16 cellular contexts compared by ENCODE assay signal in the genomic region with DNA sequence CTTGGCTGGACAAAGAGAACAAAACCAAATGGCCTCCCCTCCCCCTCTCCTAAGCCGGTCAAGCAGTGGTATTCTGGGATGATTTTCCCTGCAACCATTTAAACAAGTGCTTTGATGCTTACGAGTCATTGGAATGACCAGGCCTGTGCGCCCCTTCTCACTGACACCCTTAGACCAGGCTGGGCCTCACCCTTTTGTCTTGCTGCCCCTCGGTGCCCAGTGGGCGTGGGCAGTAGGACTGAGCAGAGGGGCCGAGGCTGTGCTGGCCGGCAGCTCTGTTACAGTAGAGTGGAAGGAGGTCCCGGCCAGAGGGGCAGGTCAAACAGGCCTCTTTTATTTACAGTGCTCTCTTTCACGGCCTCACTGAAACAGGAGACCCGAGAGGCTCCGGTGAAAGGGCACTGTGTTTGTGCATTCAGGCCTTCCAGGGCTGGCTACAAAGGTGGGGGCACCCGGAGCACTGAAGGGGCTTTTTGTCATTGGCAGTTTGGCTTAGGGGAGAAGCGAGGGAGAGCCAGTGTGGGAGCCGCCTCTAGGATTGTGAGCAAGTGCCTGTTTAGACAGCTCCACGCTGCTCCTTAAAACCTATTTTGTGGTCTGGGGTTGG. TPM values are rescaled to one million over a fixed set of nuclear protein-coding genes. Genes with fewer than 3 reads are reported as not detected.
DNase-seq lines count a peak whose midpoint lies in the region; ATAC-seq and TF ChIP-seq lines count a peak whose summit lies in the region.
"Had no signal": no experiment of that assay in that cellular context is flagged by ENCODE, and none has a peak within 500 bp of the region (broad histone marks: within the 10 kb centered on the region; RNA-seq: fewer than 3 reads in every experiment).

No MANE protein-coding gene starts in this region.

- peak overlapping the region; percentile 35 for H2AFZ ChIP-seq in neuronal stem cell (ENCODE audit: low read length)

- WGBS in gastroesophageal sphincter (ENCODE audit: low coverage in 1 of 2), 2 donors, result 0 to 66% methylated on average over 1 to 5 of the region's 15 CpGs
- WGBS in neuronal stem cell (ENCODE audit: extremely low coverage in 2 of 2, insufficient read length in 2 of 2, insufficient replicate concordance in 1 of 2), 2 donors, result no CpG with 5 or more reads among the region's 15 CpGs
- WGBS in upper lobe of left lung, 2 donors, result 32 to 62% methylated on average over 6 to 15 of the region's 15 CpGs

- peak overlapping the region in 1 of 2 donors; percentile 2 for H3K4me3 ChIP-seq in gastroesophageal sphincter
- peak overlapping the region in 1 of 2 donors; percentile 34 for H3K4me3 ChIP-seq in neuronal stem cell (ENCODE audit: low read length in 2 of 2)
- peak overlapping the region in 2 of 4 donors; percentile 15 to 23 for H3K4me3 ChIP-seq in upper lobe of left lung
- H3K4me3 ChIP-seq: A549, SJSA1, skin epidermis had no signal

- H3K4me1 ChIP-seq in gastroesophageal sphincter, result peaks cover 25 to 98% (median 57%) of the 10 kb centered on the region in 3 donors
- peaks cover 36 to 44% of the 10 kb centered on the region in 2 donors for H3K4me1 ChIP-seq in neuronal stem cell (ENCODE audit: control insufficient read depth in 2 of 2, insufficient read depth in 1 of 2, low read depth in 1 of 2, low read length in 2 of 2)
- peaks cover 86 to 97% (median 93%) of the 10 kb centered on the region in 4 donors for H3K4me1 ChIP-seq in upper lobe of left lung
- H3K4me1 ChIP-seq: A549, SJSA1 had no signal

- H2BK120ac ChIP-seq in neuronal stem cell (ENCODE audit: low read depth, low read length), result peak overlapping the region; percentile 36

- peak overlapping the region; percentile 43 for H3K4me2 ChIP-seq in neuronal stem cell (ENCODE audit: insufficient read depth, low read length, poor library complexity, severe bottlenecking)
- H3K4me2 ChIP-seq: A549 had no signal

- TF ChIP-seq EP300 in gastroesophageal sphincter (IDR thresholded peaks at IDR 0.05) (no peak), upper lobe of left lung (IDR thresholded peaks at IDR 0.05) (no peak)

- TF ChIP-seq POLR2A in gastroesophageal sphincter (IDR thresholded peaks at IDR 0.05) (no peak), upper lobe of left lung (IDR thresholded peaks at IDR 0.05) (no peak)

- H3K36me3 ChIP-seq in gastroesophageal sphincter, result peaks cover 0 to 95% of the 10 kb centered on the region in 2 donors
- H3K36me3 ChIP-seq in neuronal stem cell (replicated peaks in 1 of 2; ENCODE audit: control insufficient read depth in 2 of 2, insufficient read depth in 2 of 2, low read length in 2 of 2), result peaks cover 6 to 29% of the 10 kb centered on the region in 2 donors
- H3K36me3 ChIP-seq in upper lobe of left lung, result peaks cover 0 to 63% (median 36%) of the 10 kb centered on the region in 4 donors
- H3K36me3 ChIP-seq: SJSA1 had no signal

- H3K4ac ChIP-seq in neuronal stem cell (ENCODE audit: low read length), result no peak overlapping the region

- H3K4me3 Mint-ChIP-seq in activated naive CD8-positive, alpha-beta T cell treated with anti-CD3 and anti-CD28 coated beads, Interleukin-2, amount 50 U/mL, for 24 hours, result no peak overlapping the region
- no peak overlapping the region for H3K4me3 Mint-ChIP-seq in activated naive CD8-positive, alpha-beta T cell treated with anti-CD3 and anti-CD28 coated beads for 36 hours
- H3K4me3 Mint-ChIP-seq in activated CD4-positive, alpha-beta memory T cell treated with anti-CD3 and anti-CD28 coated beads, Interleukin-2, amount 10 ng/mL, durations not matched to agents 7 days and 5 days, result no peak overlapping the region
- H3K4me3 Mint-ChIP-seq: activated B cell treated with CpG ODN at 0.5 μM for 24 hours had no signal

- ATAC-seq in activated naive CD8-positive, alpha-beta T cell treated with anti-CD3 and anti-CD28 coated beads, Interleukin-2, amount 50 U/mL, for 24 hours, result no peak
- no peak for ATAC-seq in gastroesophageal sphincter
- ATAC-seq in upper lobe of left lung (ENCODE audit: low FRiP score in 2 of 2), result no peak
- ATAC-seq: A549 had no signal

- H3K4me1 Mint-ChIP-seq in activated naive CD8-positive, alpha-beta T cell treated with anti-CD3 and anti-CD28 coated beads, Interleukin-2, amount 50 U/mL, for 24 hours, result peaks cover 11% of the 10 kb centered on the region
- peaks cover 6% of the 10 kb centered on the region for H3K4me1 Mint-ChIP-seq in activated naive CD8-positive, alpha-beta T cell treated with anti-CD3 and anti-CD28 coated beads for 36 hours
- H3K4me1 Mint-ChIP-seq in activated CD4-positive, alpha-beta memory T cell treated with anti-CD3 and anti-CD28 coated beads, Interleukin-2, amount 10 ng/mL, durations not matched to agents 7 days and 5 days, result peaks cover 10% of the 10 kb centered on the region

- peak overlapping the region; percentile 71 for H3K9ac ChIP-seq in neuronal stem cell (ENCODE audit: low read depth, low read length, poor library complexity)

- CTCF ChIA-PET in activated CD4-positive, alpha-beta memory T cell treated with anti-CD3 and anti-CD28 coated beads, Interleukin-2, amount 10 ng/mL, durations not matched to agents 7 days and 5 days (lab: Charles Lee), result no interaction called here

- no peaks in the 10 kb centered on the region for H3K36me3 Mint-ChIP-seq in activated naive CD8-positive, alpha-beta T cell treated with anti-CD3 and anti-CD28 coated beads, Interleukin-2, amount 50 U/mL, for 24 hours (ENCODE audit: low read depth)
- no peaks in the 10 kb centered on the region for H3K36me3 Mint-ChIP-seq in activated naive CD8-positive, alpha-beta T cell treated with anti-CD3 and anti-CD28 coated beads for 36 hours
- H3K36me3 Mint-ChIP-seq in activated CD4-positive, alpha-beta memory T cell treated with anti-CD3 and anti-CD28 coated beads, Interleukin-2, amount 10 ng/mL, durations not matched to agents 7 days and 5 days (ENCODE audit: low read depth), result peaks cover 5% of the 10 kb centered on the region

- peaks cover 3% of the 10 kb centered on the region for H3K79me1 ChIP-seq in neuronal stem cell (ENCODE audit: low read depth, low read length)

- H3K23ac ChIP-seq in neuronal stem cell (ENCODE audit: low read depth, low read length, poor library complexity), result no peak overlapping the region

- H3K9me3 ChIP-seq in gastroesophageal sphincter, result no peaks in the 10 kb centered on the region
- peaks cover 6 to 8% of the 10 kb centered on the region in 2 donors for H3K9me3 ChIP-seq in neuronal stem cell (replicated peaks in 1 of 2; ENCODE audit: control insufficient read depth in 2 of 2, insufficient read depth in 1 of 2, low read depth in 1 of 2, low read length in 2 of 2)
- no peaks in the 10 kb centered on the region for H3K9me3 ChIP-seq in upper lobe of left lung
- H3K9me3 ChIP-seq: A549, SJSA1 had no signal

- H3K27me3 ChIP-seq in gastroesophageal sphincter (no peaks in the 10 kb centered on the region), neuronal stem cell (ENCODE audit: control insufficient read depth in 3 of 3, insufficient read depth in 3 of 3, low read depth in 1 of 3, low read length in 3 of 3) (no peaks in the 10 kb centered on the region), upper lobe of left lung (no peaks in the 10 kb centered on the region)
- H3K27me3 ChIP-seq: SJSA1 had no signal

- no peak for DNase-seq in activated naive CD8-positive, alpha-beta T cell treated with anti-CD3 and anti-CD28 coated beads, Interleukin-2, amount 50 U/mL, for 24 hours
- DNase-seq in activated naive CD8-positive, alpha-beta T cell treated with anti-CD3 and anti-CD28 coated beads for 36 hours, result no peak
- DNase-seq in neuronal stem cell (ENCODE audit: low spot score) (peak; percentile 86), upper lobe of left lung (no peak), Kasumi-1 (lab: John Stamatoyannopoulos, UW) (no peak), 8988T (no peak)
- DNase-seq in activated CD4-positive, alpha-beta memory T cell treated with anti-CD3 and anti-CD28 coated beads, Interleukin-2, amount 10 ng/mL, durations not matched to agents 7 days and 5 days, result no peak
- DNase-seq: activated B cell treated with CpG ODN at 0.5 μM for 24 hours, cerebellar nuclear complex, DMS79, NCI-H1105, NCI-H526 had no signal

- H2BK15ac ChIP-seq in neuronal stem cell (ENCODE audit: low read length), result no peak overlapping the region

- H3K27ac ChIP-seq in gastroesophageal sphincter, result peak overlapping the region in 3 of 4 donors; percentile 7 to 48 (median 46)
- peak overlapping the region; percentile 95 for H3K27ac ChIP-seq in neuronal stem cell (replicated peaks; ENCODE audit: low read length)
- H3K27ac ChIP-seq in upper lobe of left lung, result peak overlapping the region; percentile 65 to 87 (median 76)
- H3K27ac ChIP-seq: A549, SJSA1 had no signal

- no peak overlapping the region for H4K8ac ChIP-seq in neuronal stem cell (ENCODE audit: low read depth, low read length)

- H2BK12ac ChIP-seq in neuronal stem cell (ENCODE audit: low read length), result no peak overlapping the region

- no peak overlapping the region for H3K14ac ChIP-seq in neuronal stem cell (ENCODE audit: low read length)

- H2BK5ac ChIP-seq in neuronal stem cell (ENCODE audit: low read length), result no peak overlapping the region

- H3K18ac ChIP-seq in neuronal stem cell (ENCODE audit: low read length), result peak overlapping the region; percentile 84

- H2AK5ac ChIP-seq in neuronal stem cell (ENCODE audit: low read depth, low read length), result peak overlapping the region; percentile 27

- POLR2A ChIA-PET in activated CD4-positive, alpha-beta memory T cell treated with anti-CD3 and anti-CD28 coated beads, Interleukin-2, amount 10 ng/mL, durations not matched to agents 7 days and 5 days (lab: Charles Lee), result no interaction called here

- no peaks in the 10 kb centered on the region for H3K27me3 Mint-ChIP-seq in activated naive CD8-positive, alpha-beta T cell treated with anti-CD3 and anti-CD28 coated beads, Interleukin-2, amount 50 U/mL, for 24 hours
- H3K27me3 Mint-ChIP-seq in activated naive CD8-positive, alpha-beta T cell treated with anti-CD3 and anti-CD28 coated beads for 36 hours, result no peaks in the 10 kb centered on the region
- peaks cover 3% of the 10 kb centered on the region for H3K27me3 Mint-ChIP-seq in activated CD4-positive, alpha-beta memory T cell treated with anti-CD3 and anti-CD28 coated beads, Interleukin-2, amount 10 ng/mL, durations not matched to agents 7 days and 5 days

- no peaks in the 10 kb centered on the region for H3K9me3 Mint-ChIP-seq in activated naive CD8-positive, alpha-beta T cell treated with anti-CD3 and anti-CD28 coated beads, Interleukin-2, amount 50 U/mL, for 24 hours
- H3K9me3 Mint-ChIP-seq in activated naive CD8-positive, alpha-beta T cell treated with anti-CD3 and anti-CD28 coated beads for 36 hours, result no peaks in the 10 kb centered on the region
- H3K9me3 Mint-ChIP-seq in activated CD4-positive, alpha-beta memory T cell treated with anti-CD3 and anti-CD28 coated beads, Interleukin-2, amount 10 ng/mL, durations not matched to agents 7 days and 5 days, result no peaks in the 10 kb centered on the region
- H3K9me3 Mint-ChIP-seq: activated B cell treated with CpG ODN at 0.5 μM for 24 hours had no signal

- peak overlapping the region; percentile 39 for H4K91ac ChIP-seq in neuronal stem cell (ENCODE audit: low read depth, low read length, poor library complexity)

- H3K27ac Mint-ChIP-seq in activated naive CD8-positive, alpha-beta T cell treated with anti-CD3 and anti-CD28 coated beads, Interleukin-2, amount 50 U/mL, for 24 hours, result peak overlapping the region; percentile 55
- no peak overlapping the region for H3K27ac Mint-ChIP-seq in activated naive CD8-positive, alpha-beta T cell treated with anti-CD3 and anti-CD28 coated beads for 36 hours
- H3K27ac Mint-ChIP-seq in activated CD4-positive, alpha-beta memory T cell treated with anti-CD3 and anti-CD28 coated beads, Interleukin-2, amount 10 ng/mL, durations not matched to agents 7 days and 5 days, result no peak overlapping the region
- H3K27ac Mint-ChIP-seq: activated B cell treated with CpG ODN at 0.5 μM for 24 hours had no signal

- TF ChIP-seq CTCF in gastroesophageal sphincter (IDR thresholded peaks at IDR 0.05) (no peak), upper lobe of left lung (IDR thresholded peaks at IDR 0.05) (no peak)

RNA-seq across cellular contexts. Expression of a gene that starts 32.4 kb away (rescaled TPM):
- 1 to 10 TPM; 1.7 to 2.1 TPM for total RNA-seq in activated naive CD8-positive, alpha-beta T cell treated with anti-CD3 and anti-CD28 coated beads for 36 hours
- total RNA-seq in gastroesophageal sphincter, result 100 to 1,000 TPM; 153 to 284 (median 232) TPM
- polyA plus RNA-seq in neuronal stem cell (2013, experiment 1 of 2), result 18.2 TPM
- polyA plus RNA-seq in neuronal stem cell (2013, experiment 2 of 2), result 19.2 TPM
- 100 to 1,000 TPM; 110 to 584 (median 179) TPM for total RNA-seq in upper lobe of left lung
- total RNA-seq in activated CD4-positive, alpha-beta memory T cell treated with anti-CD3 and anti-CD28 coated beads, Interleukin-2, amount 10 ng/mL, durations not matched to agents 7 days and 5 days, result 10 to 100 TPM; 11.0 to 11.8 TPM
- total RNA-seq: SJSA1 had no signal
- polyA plus RNA-seq: A549 had no signal

Comparison
In these comparisons a context has a peak if more than half of its experiments do, and no peak if none do; other contexts are left out.
1. RNA of a gene that starts 32.4 kb away (total RNA-seq): 153 to 284 TPM in gastroesophageal sphincter and 110 to 584 TPM in upper lobe of left lung; 11.0 to 11.8 TPM in activated CD4-positive, alpha-beta memory T cell treated with anti-CD3 and anti-CD28 coated beads, Interleukin-2, amount 10 ng/mL, durations not matched to agents 7 days and 5 days and 1.7 to 2.1 TPM in activated naive CD8-positive, alpha-beta T cell treated with anti-CD3 and anti-CD28 coated beads for 36 hours; every median in the first group is over 4 times any median in the second.
2. Peak in every context shown above with its lines, with median percentiles within 50 percentile points of each other: H3K27ac ChIP-seq.